Comparison of ENCODE assay signal across 8 cellular contexts in the genomic region with DNA sequence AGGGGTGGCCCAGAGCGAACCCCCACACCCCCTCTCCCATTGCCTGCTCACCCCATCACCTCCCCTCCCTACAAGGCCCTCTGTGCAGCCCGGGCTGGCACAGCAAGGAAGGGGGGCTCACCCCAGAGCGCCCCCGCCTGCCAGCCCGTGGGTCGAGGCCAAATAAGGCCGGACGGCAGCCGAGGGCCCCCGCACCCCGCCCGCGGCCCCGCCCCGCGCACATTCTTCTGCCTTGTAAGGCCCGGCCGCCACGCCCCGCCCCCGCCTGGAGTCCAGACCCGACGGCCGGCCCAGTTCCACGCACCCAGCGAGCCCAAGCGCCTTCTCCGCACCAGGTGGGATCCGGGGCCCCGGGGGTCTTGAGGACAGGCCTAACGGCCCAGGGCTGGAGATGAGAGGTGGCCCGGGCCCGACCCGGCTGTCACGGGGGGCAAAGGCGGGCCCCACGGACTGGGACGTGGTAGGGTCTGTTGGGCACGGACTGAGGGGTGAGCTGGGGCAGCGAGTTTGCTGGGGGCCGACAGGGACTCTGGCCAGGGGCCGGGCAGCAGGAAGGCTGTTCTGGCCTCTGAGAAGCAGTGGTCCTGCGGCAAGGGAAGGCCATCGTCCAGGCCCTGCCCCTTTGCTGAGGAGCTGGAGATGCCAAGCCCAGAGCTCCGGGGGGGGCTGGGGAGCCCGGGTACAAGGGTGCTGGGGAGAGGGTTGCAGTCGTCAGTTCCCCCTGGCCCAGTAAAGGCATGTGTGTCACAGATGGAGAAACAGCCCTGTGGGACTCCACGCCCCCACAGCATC. TPM values are rescaled to one million over a fixed set of nuclear protein-coding genes. Genes with fewer than 3 reads are reported as not detected.
DNase-seq lines count a peak whose midpoint lies in the region; ATAC-seq lines count a peak whose summit lies in the region.

A gene (plus strand): TSS at position 293 of the 792 bp plus-strand sequence. CDS start 3,366 bp downstream, outside the sequence.

- ATAC-seq in left colon: peak; percentile 78
- ATAC-seq in stimulated activated naive CD8-positive, alpha-beta T cell treated with anti-CD3 and anti-CD28 coated beads, Interleukin-15, amount 100 ng/mL, for 72 hours: peak; percentile 58

- H3K79me2 ChIP-seq in ACC112 (ENCODE audit: control insufficient read depth, insufficient read depth, low read length, unreplicated experiment): peaks cover 36% of the 10 kb centered on the region

- H3K4me3 ChIP-seq in ACC112 (ENCODE audit: low read depth, low read length) (peak within 1 kb of the TSS; percentile 90), HUES6 (ENCODE audit: low read depth, low read length) (peak within 1 kb of the TSS; percentile 73)

- peak within 1 kb of the TSS in 1 of 2 donors; percentile 76 for H3K27ac Mint-ChIP-seq in stimulated activated naive CD8-positive, alpha-beta T cell treated with anti-CD3 and anti-CD28 coated beads, Interleukin-15, amount 100 ng/mL, for 72 hours

- no peaks in the 10 kb centered on the region for H3K9me3 ChIP-seq in HUES6 (ENCODE audit: control insufficient read depth, insufficient read depth, low read depth, low read length)

- intact Hi-C loops in left colon (cut with DNase I, micrococcal nuclease): no loop called here

- no peaks in the 10 kb centered on the region for H3K27me3 ChIP-seq in ACC112 (ENCODE audit: insufficient read depth, low read length)
- no peaks in the 10 kb centered on the region for H3K27me3 ChIP-seq in HUES6 (ENCODE audit: control insufficient read depth, insufficient read depth, low read length)

- H2AFZ ChIP-seq in ACC112 (ENCODE audit: low read length, unreplicated experiment): peak within 1 kb of the TSS; percentile 72

- H3K4me1 ChIP-seq in ACC112 (ENCODE audit: control insufficient read depth, insufficient read depth, low read length, unreplicated experiment) (peaks cover 40% of the 10 kb centered on the region), HUES6 (ENCODE audit: control insufficient read depth, insufficient read depth, low read length) (peaks cover 33% of the 10 kb centered on the region)

- H3K4me1 Mint-ChIP-seq in stimulated activated naive CD8-positive, alpha-beta T cell treated with anti-CD3 and anti-CD28 coated beads, Interleukin-15, amount 100 ng/mL, for 72 hours: peaks cover 20% of the 10 kb centered on the region

- H3K4me3 Mint-ChIP-seq in stimulated activated naive CD8-positive, alpha-beta T cell treated with anti-CD3 and anti-CD28 coated beads, Interleukin-15, amount 100 ng/mL, for 72 hours: peak within 1 kb of the TSS in 1 of 2 donors; percentile 37

- H3K9ac ChIP-seq in HUES6 (ENCODE audit: low read length): peak within 1 kb of the TSS; percentile 97

- H3K36me3 ChIP-seq in ACC112 (ENCODE audit: insufficient read depth, low read length) (no peaks in the 10 kb centered on the region), HUES6 (ENCODE audit: control insufficient read depth, insufficient read depth, low read length) (peaks cover 20% of the 10 kb centered on the region; the same call in 1 of the 2 replicates)

- no peaks in the 10 kb centered on the region for H3K27me3 Mint-ChIP-seq in stimulated activated naive CD8-positive, alpha-beta T cell treated with anti-CD3 and anti-CD28 coated beads, Interleukin-15, amount 100 ng/mL, for 72 hours

- H3K27ac ChIP-seq in ACC112 (ENCODE audit: low read depth, low read length) (peak within 1 kb of the TSS; percentile 79), HUES6 (ENCODE audit: low read depth, low read length) (peak within 1 kb of the TSS; percentile 88; the same call in 1 of the 2 replicates)

- no peaks in the 10 kb centered on the region for H3K9me3 Mint-ChIP-seq in stimulated activated naive CD8-positive, alpha-beta T cell treated with anti-CD3 and anti-CD28 coated beads, Interleukin-15, amount 100 ng/mL, for 72 hours

- peak; percentile 59 for DNase-seq in dedifferentiated amniotic fluid mesenchymal stem cell (ENCODE audit: extremely low spot score)
- DNase-seq in left colon: peak; percentile 84 to 89
- DNase-seq in stimulated activated naive CD8-positive, alpha-beta T cell treated with anti-CD3 and anti-CD28 coated beads, Interleukin-15, amount 100 ng/mL, for 72 hours: no peak
- DNase-seq in OCI-M1 (lab: John Stamatoyannopoulos, UW): no peak
- DNase-seq in NCI-H345 treated with DMSO at 0.1 percent for 48 hours (lab: John Stamatoyannopoulos, UW; ENCODE audit: unreplicated experiment): no peak
- DNase-seq in activated CD4-positive, alpha-beta T cell treated with anti-CD3 and anti-CD28 coated beads, Interleukin-2, amount 50 U/mL, for 1 hour: no peak

RNA-seq across cellular contexts. Expression of the gene that starts here (rescaled TPM):
- 100 to 1,000 TPM in 1 of 2 donors, 10 to 100 TPM in 1; 36.9 to 484 TPM for total RNA-seq in left colon

Comparison
In these comparisons a context has a peak if more than half of its experiments do, and no peak if none do; other contexts are left out.
1. DNase-seq: peak in dedifferentiated amniotic fluid mesenchymal stem cell (single experiment) and left colon (2 of 2); none in stimulated activated naive CD8-positive, alpha-beta T cell treated with anti-CD3 and anti-CD28 coated beads, Interleukin-15, amount 100 ng/mL, for 72 hours (0 of 2), OCI-M1 (single experiment), NCI-H345 treated with DMSO at 0.1 percent for 48 hours (single experiment) and activated CD4-positive, alpha-beta T cell treated with anti-CD3 and anti-CD28 coated beads, Interleukin-2, amount 50 U/mL, for 1 hour (single experiment).